20 cellular contexts compared by ENCODE assay signal in the genomic region with DNA sequence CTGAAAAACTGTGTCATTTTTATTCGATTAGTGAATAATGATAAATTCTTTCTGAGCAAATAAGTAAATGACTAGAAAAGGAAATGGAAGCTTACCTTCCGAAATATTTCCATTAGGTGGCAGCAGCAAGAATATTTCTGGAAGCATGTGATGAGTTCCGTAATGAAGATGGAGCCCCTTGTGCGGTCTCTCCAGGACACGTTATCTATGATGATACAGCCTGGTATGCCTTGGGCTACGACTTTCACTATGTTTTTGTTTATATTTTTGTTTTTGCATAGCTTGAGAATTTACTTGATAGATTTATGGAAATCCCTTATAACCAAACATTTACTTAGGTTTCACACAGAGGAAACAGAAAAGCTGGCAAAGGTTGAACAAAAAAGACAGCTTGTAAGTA. TPM values are rescaled to one million over a fixed set of nuclear protein-coding genes. Genes with fewer than 3 reads are reported as not detected.
DNase-seq lines count a peak whose midpoint lies in the region; ATAC-seq and TF ChIP-seq lines count a peak whose summit lies in the region.
"Had no signal": no experiment of that assay in that cellular context is flagged by ENCODE, and none has a peak within 500 bp of the region (broad histone marks: within the 10 kb centered on the region; RNA-seq: fewer than 3 reads in every experiment).

No MANE protein-coding gene starts in this region.

- intact Hi-C loops in A673 (cut with micrococcal nuclease; ENCODE audit: unreplicated experiment) = loop anchor here (5.0 kb wide), 2 partner anchors 320 to 865 kb away; no protein-coding TSS in a partner anchor
- intact Hi-C loops in activated naive CD4-positive, alpha-beta T cell treated with anti-CD3 and anti-CD28 coated beads for 36 hours (cut with micrococcal nuclease) = no loop called here

- H3K27ac Mint-ChIP-seq in HFFc6 = no peak overlapping the region
- no peak overlapping the region for H3K27ac Mint-ChIP-seq in activated naive CD4-positive, alpha-beta T cell treated with anti-CD3 and anti-CD28 coated beads for 36 hours
- H3K27ac Mint-ChIP-seq: activated B cell treated with CpG ODN at 0.5 μM for 24 hours had no signal

- H3K4me1 Mint-ChIP-seq in HFFc6 (ENCODE audit: low read depth) = peaks cover 8% of the 10 kb centered on the region
- H3K4me1 Mint-ChIP-seq in activated naive CD4-positive, alpha-beta T cell treated with anti-CD3 and anti-CD28 coated beads for 36 hours (ENCODE audit: low read depth) = peaks cover 4% of the 10 kb centered on the region

- H3K27me3 ChIP-seq in A673 (replicated peaks; ENCODE audit: insufficient read depth, low read depth, low read length, poor library complexity) = no peaks in the 10 kb centered on the region
- H3K27me3 ChIP-seq: BLaER1 treated with 17β-estradiol and CSF1 and Interleukin-3, amounts not matched to agents 10 nM and 100 nM; gastroesophageal sphincter; MG63; suprapubic skin had no signal

- peaks cover 4% of the 10 kb centered on the region; the same call in 1 of the 2 replicates for H3K9me3 Mint-ChIP-seq in HFFc6
- no peaks in the 10 kb centered on the region for H3K9me3 Mint-ChIP-seq in activated naive CD4-positive, alpha-beta T cell treated with anti-CD3 and anti-CD28 coated beads for 36 hours
- H3K9me3 Mint-ChIP-seq: activated B cell treated with CpG ODN at 0.5 μM for 24 hours had no signal

- no peaks in the 10 kb centered on the region for H3K36me3 ChIP-seq in A673 (ENCODE audit: insufficient read depth, low read length, poor library complexity, severe bottlenecking)
- H3K36me3 ChIP-seq: gastroesophageal sphincter, MG63, prostate gland, suprapubic skin had no signal

- H3K4me3 Mint-ChIP-seq in HFFc6 = no peak overlapping the region
- H3K4me3 Mint-ChIP-seq in activated naive CD4-positive, alpha-beta T cell treated with anti-CD3 and anti-CD28 coated beads for 36 hours = no peak overlapping the region
- H3K4me3 Mint-ChIP-seq: activated B cell treated with CpG ODN at 0.5 μM for 24 hours had no signal

- no peaks in the 10 kb centered on the region for H3K4me1 ChIP-seq in A673 (ENCODE audit: insufficient read depth, low read length, poor library complexity, severe bottlenecking)
- H3K4me1 ChIP-seq: BLaER1 treated with 17β-estradiol and CSF1 and Interleukin-3, amounts not matched to agents 10 nM and 100 nM; gastroesophageal sphincter; prostate gland; suprapubic skin had no signal

- peaks cover 5% of the 10 kb centered on the region for H3K36me3 Mint-ChIP-seq in HFFc6 (ENCODE audit: low read depth)
- no peaks in the 10 kb centered on the region for H3K36me3 Mint-ChIP-seq in activated naive CD4-positive, alpha-beta T cell treated with anti-CD3 and anti-CD28 coated beads for 36 hours (ENCODE audit: low read depth)

- no peaks in the 10 kb centered on the region for H3K9me3 ChIP-seq in A673 (ENCODE audit: low read depth, low read length, poor library complexity, severe bottlenecking)
- H3K9me3 ChIP-seq: gastroesophageal sphincter, MG63, prostate gland, suprapubic skin had no signal

- TF ChIP-seq CTCF in A673 (conservative IDR thresholded peaks at IDR 0.05; ENCODE audit: low read depth, low read length) = peak; percentile 62
- TF ChIP-seq CTCF in HFFc6 (IDR thresholded peaks at IDR 0.05) = peak; percentile 21
- peak; percentile 37 for TF ChIP-seq CTCF in fibroblast of villous mesenchyme (IDR thresholded peaks at IDR 0.05; ENCODE audit: insufficient read depth, low read depth, low read length)

- no peak for ATAC-seq in GM18868 (IDR thresholded peaks at IDR 0.05; ENCODE audit: unreplicated experiment)
- no peak for ATAC-seq in HG03095 (IDR thresholded peaks at IDR 0.05; ENCODE audit: unreplicated experiment)
- ATAC-seq: gastroesophageal sphincter, GM12878 had no signal

- no TSS peak for BruUV-seq in A673 (replicated peaks; lab: Mats Ljungman, UMichigan)

- in situ Hi-C loops in SK-MEL-5 (cut with HindIII; ENCODE audit: low pct_unique_long_range_greater_than_20kb, low sequenced_read_pairs) = no loop called here

- POLR2A ChIA-PET in A673 (lab: Charles Lee; ENCODE audit: low non-redundant PET) = no interaction called here

- DNase-seq in A673 (ENCODE audit: low spot score) (peak; percentile 74), HFFc6 (no peak), SK-MEL-5 (ENCODE audit: low read depth, low spot score) (peak; percentile 57), fibroblast of villous mesenchyme (ENCODE audit: low read depth) (peak; percentile 81), hypothalamus (lab: John Stamatoyannopoulos, UW) (no peak)
- no peak for DNase-seq in activated naive CD4-positive, alpha-beta T cell treated with anti-CD3 and anti-CD28 coated beads for 36 hours
- DNase-seq: activated B cell treated with CpG ODN at 0.5 μM for 24 hours; activated effector memory CD4-positive, alpha-beta T cell treated with anti-CD3 and anti-CD28 coated beads, Interleukin-2, amount 50 U/mL, for 16 hours; MG63; NCI-H2107 had no signal

- no peak overlapping the region for H3K27ac ChIP-seq in A673 (ENCODE audit: low read depth, low read length, poor library complexity, severe bottlenecking)
- H3K27ac ChIP-seq: BLaER1 treated with 17β-estradiol and CSF1 and Interleukin-3, amounts not matched to agents 10 nM and 100 nM; gastroesophageal sphincter; prostate gland; suprapubic skin had no signal

- H3K27me3 Mint-ChIP-seq in HFFc6 (ENCODE audit: insufficient read depth) = no peaks in the 10 kb centered on the region; the same call in 1 of the 2 replicates
- H3K27me3 Mint-ChIP-seq in activated naive CD4-positive, alpha-beta T cell treated with anti-CD3 and anti-CD28 coated beads for 36 hours (ENCODE audit: low read depth) = no peaks in the 10 kb centered on the region
- H3K27me3 Mint-ChIP-seq: activated B cell treated with CpG ODN at 0.5 μM for 24 hours had no signal

- CTCF ChIA-PET in A673 (lab: Charles Lee) = no interaction called here
- CTCF ChIA-PET in activated naive CD4-positive, alpha-beta T cell treated with anti-CD3 and anti-CD28 coated beads for 36 hours (lab: Charles Lee) = interaction anchor here (0.6 kb wide), 1 partner anchor 853 kb away, joined by 3 read pairs; no protein-coding TSS in a partner anchor

- H3K4me3 ChIP-seq in A673 (ENCODE audit: low read depth, low read length, poor library complexity, severe bottlenecking) (no peak overlapping the region), fibroblast of villous mesenchyme (ENCODE audit: low read depth, low read length) (peak overlapping the region; percentile 35)
- H3K4me3 ChIP-seq: BLaER1 treated with 17β-estradiol and CSF1 and Interleukin-3, amounts not matched to agents 10 nM and 100 nM; gastroesophageal sphincter; GM12878; MG63; prostate gland; suprapubic skin had no signal

RNA-seq across cellular contexts. Expression of a gene that starts 25.7 kb away (rescaled TPM):
- not detected in 2 replicates for total RNA-seq in A673 (2021)
- total RNA-seq in HFFc6 (2021; fragmentation: NEBNext Ultra II Directional; extraction: Animal tissue kit (Norgen Biotek cat#: 25700)) = not detected
- not detected in 2 replicates for total RNA-seq in SK-MEL-5 (2014; rRNA removed; shearing (Covaris generic))
- polyA plus RNA-seq in SK-MEL-5 (2015; cell fraction: cytosol; rRNA removed) = not detected in 2 replicates
- polyA plus RNA-seq in SK-MEL-5 (2015; cell fraction: nucleus; rRNA removed) = not detected in 2 replicates
- total RNA-seq in fibroblast of villous mesenchyme = 0.43 TPM in 1 of 2 replicates, not detected in the other
- not detected for total RNA-seq in activated naive CD4-positive, alpha-beta T cell treated with anti-CD3 and anti-CD28 coated beads for 36 hours
- total RNA-seq: activated B cell treated with CpG ODN at 0.5 μM for 24 hours, astrocyte, GM12878, mucosa of gallbladder, prostate gland, suprapubic skin had no signal
- polyA plus RNA-seq: GM12878, keratinocyte had no signal

RNA-seq across cellular contexts. Expression of a gene that starts 28.9 kb away (rescaled TPM):
- 71.3 and 92.7 TPM in 2 replicates for total RNA-seq in A673 (2021)
- 10 to 100 TPM; 52.7 to 71.6 (median 60.8) TPM for total RNA-seq in HFFc6 (2021; fragmentation: NEBNext Ultra II Directional; extraction: Animal tissue kit (Norgen Biotek cat#: 25700))
- 91.5 and 96.1 TPM in 2 replicates for total RNA-seq in SK-MEL-5 (2014; rRNA removed; shearing (Covaris generic))
- polyA plus RNA-seq in SK-MEL-5 (2015; cell fraction: cytosol; rRNA removed) = 53.2 and 54.5 TPM in 2 replicates
- 45.0 and 56.7 TPM in 2 replicates for polyA plus RNA-seq in SK-MEL-5 (2015; cell fraction: nucleus; rRNA removed)
- total RNA-seq in fibroblast of villous mesenchyme = 87.0 and 133 TPM in 2 replicates
- total RNA-seq in activated naive CD4-positive, alpha-beta T cell treated with anti-CD3 and anti-CD28 coated beads for 36 hours = 10 to 100 TPM; 47.9 to 48.7 TPM

RNA-seq across cellular contexts. Expression of a gene that starts 37.7 kb away (rescaled TPM):
- total RNA-seq in A673 (2021) (8.5 and 9.3 TPM in 2 replicates), fibroblast of villous mesenchyme (31.1 and 37.4 TPM in 2 replicates)
- 10 to 100 TPM; 13.1 to 23.6 (median 21.1) TPM for total RNA-seq in HFFc6 (2021; fragmentation: NEBNext Ultra II Directional; extraction: Animal tissue kit (Norgen Biotek cat#: 25700))
- 16.9 and 20.7 TPM in 2 replicates for total RNA-seq in SK-MEL-5 (2014; rRNA removed; shearing (Covaris generic))
- polyA plus RNA-seq in SK-MEL-5 (2015; cell fraction: cytosol; rRNA removed) = 5.2 and 6.0 TPM in 2 replicates
- 16.8 and 26.3 TPM in 2 replicates for polyA plus RNA-seq in SK-MEL-5 (2015; cell fraction: nucleus; rRNA removed)
- 10 to 100 TPM; 23.8 to 24.5 TPM for total RNA-seq in activated naive CD4-positive, alpha-beta T cell treated with anti-CD3 and anti-CD28 coated beads for 36 hours

RNA-seq across cellular contexts. Expression of a gene that starts 47.8 kb away (rescaled TPM):
- 5.3 and 8.0 TPM in 2 replicates for total RNA-seq in A673 (2021)
- 10 to 100 TPM in 1 of 6 experiments, 1 to 10 TPM in 5; 6.4 to 11.2 (median 9.4) TPM for total RNA-seq in HFFc6 (2021; fragmentation: NEBNext Ultra II Directional; extraction: Animal tissue kit (Norgen Biotek cat#: 25700))
- 19.3 and 19.5 TPM in 2 replicates for total RNA-seq in SK-MEL-5 (2014; rRNA removed; shearing (Covaris generic))
- 6.6 and 8.5 TPM in 2 replicates for polyA plus RNA-seq in SK-MEL-5 (2015; cell fraction: cytosol; rRNA removed)
- 1.2 TPM in 1 of 2 replicates, not detected in the other for polyA plus RNA-seq in SK-MEL-5 (2015; cell fraction: nucleus; rRNA removed)
- 30.7 and 37.0 TPM in 2 replicates for total RNA-seq in fibroblast of villous mesenchyme
- 10 to 100 TPM in 1 of 2 experiments, 1 to 10 TPM in 1; 9.5 to 10.9 TPM for total RNA-seq in activated naive CD4-positive, alpha-beta T cell treated with anti-CD3 and anti-CD28 coated beads for 36 hours

Comparison
In these comparisons a context has a peak if more than half of its experiments do, and no peak if none do; other contexts are left out.
1. DNase-seq: peak in A673 (single experiment), SK-MEL-5 (single experiment) and fibroblast of villous mesenchyme (single experiment); none in HFFc6 (single experiment), activated naive CD4-positive, alpha-beta T cell treated with anti-CD3 and anti-CD28 coated beads for 36 hours (single experiment) and hypothalamus (0 of 51).
2. Peak in every context shown above with its lines, with median percentiles within 50 percentile points of each other: CTCF ChIP-seq.